In genomic region chr1:17059391-17060128, GRCh38 we compare ENCODE assay signal across 8 cellular contexts. TPM values are rescaled to one million over a fixed set of nuclear protein-coding genes. Genes with fewer than 3 reads are reported as not detected.
A peak's percentile ranks its signal among the peaks of the same experiment; 100 is the strongest.
DNase-seq lines count a peak whose midpoint lies in the region; ATAC-seq and TF ChIP-seq lines count a peak whose summit lies in the region.

No MANE protein-coding gene starts in this region.

- DNase-seq in AG08396 (ENCODE audit: low spot score) (peak; percentile 78), GM12865 (ENCODE audit: low read depth) (peak; percentile 83), M059J (ENCODE audit: low read depth) (peak; percentile 73), SIG-M5 (lab: John Stamatoyannopoulos, UW) (peak; percentile 33), T47D (ENCODE audit: low read depth in 1 of 2, low spot score in 1 of 2) (peak; percentile 46 to 83), islet precursor cell (peak; percentile 91)
- peak; percentile 29 to 43 for DNase-seq in stimulated activated CD4-positive, alpha-beta T cell treated with anti-CD3 and anti-CD28 coated beads, Interleukin-2, amount 100 ng/mL, for 24 hours

- peak; percentile 89 for TF ChIP-seq CTCF in GM12865 (IDR thresholded peaks at IDR 0.05; ENCODE audit: insufficient read depth, low read depth, low read length, missing control alignments)

- no peak overlapping the region for H3K4me3 ChIP-seq in GM12865 (ENCODE audit: low read depth, low read length)

- no peak for ATAC-seq in HG02884 (IDR thresholded peaks at IDR 0.05; ENCODE audit: unreplicated experiment)

- in situ Hi-C loops in T47D (cut with HindIII; ENCODE audit: low pct_unique_long_range_greater_than_20kb, low sequenced_read_pairs): no loop called here

RNA-seq across cellular contexts. Expression of gene SDHB, which starts 5.7 kb away (rescaled TPM):
- total RNA-seq in M059J (2014; rRNA removed; shearing (Covaris generic)): 298 and 307 TPM in 2 replicates

RNA-seq across cellular contexts. Expression of gene ATP13A2, which starts 47.8 kb away (rescaled TPM):
- total RNA-seq in M059J (2014; rRNA removed; shearing (Covaris generic)): 18.3 and 36.3 TPM in 2 replicates

RNA-seq across cellular contexts. Expression of gene PADI2, which starts 59.7 kb away (rescaled TPM):
- total RNA-seq in M059J (2014; rRNA removed; shearing (Covaris generic)): 0.12 and 1.3 TPM in 2 replicates

Comparison
In these comparisons a context has a peak if more than half of its experiments do, and no peak if none do; other contexts are left out.
1. DNase-seq: peak in every context shown above with its lines; median percentile 91 in islet precursor cell; 83 in GM12865; 78 in AG08396; 73 in M059J; 64 in T47D; 36 in stimulated activated CD4-positive, alpha-beta T cell treated with anti-CD3 and anti-CD28 coated beads, Interleukin-2, amount 100 ng/mL, for 24 hours; 33 in SIG-M5.